8 cellular contexts compared by ENCODE assay signal in genomic region chr1:1069061-1069710, GRCh38. TPM values are rescaled to one million over a fixed set of nuclear protein-coding genes. Genes with fewer than 3 reads are reported as not detected.
DNase-seq lines count a peak whose midpoint lies in the region; ATAC-seq and TF ChIP-seq lines count a peak whose summit lies in the region.

No MANE protein-coding gene starts in this region.

- H3K79me2 ChIP-seq in PC-3 (ENCODE audit: low read length) (peaks cover 26% of the 10 kb centered on the region), neural cell (replicated peaks; ENCODE audit: insufficient read depth, low read length) (no peaks in the 10 kb centered on the region)

- H3K9me3 ChIP-seq in PC-3 (ENCODE audit: low read length) (no peaks in the 10 kb centered on the region), neural cell (ENCODE audit: low read length) (no peaks in the 10 kb centered on the region)

- TF ChIP-seq RAD21 in neural cell (conservative IDR thresholded peaks at IDR 0.05): peak; percentile 14

- POLR2A ChIA-PET in PC-3 (lab: Charles Lee; ENCODE audit: unreplicated experiment): interaction anchor here (0.5 to 1.0 kb wide), 2 partner anchors 10 to 69 kb away, joined by 3 read pairs; partner anchors contain the start of gene HES4

- no peak overlapping the region for H3K27ac Mint-ChIP-seq in activated T-cell treated with anti-CD3 and anti-CD28 coated beads, Interleukin-2, amount 50 U/mL, for 72 hours

- peaks cover 0 to 7% of the 10 kb centered on the region in 2 donors for H3K36me3 Mint-ChIP-seq in activated T-cell treated with anti-CD3 and anti-CD28 coated beads, Interleukin-2, amount 50 U/mL, for 72 hours (ENCODE audit: insufficient read depth in 2 of 2)

- H3K4me2 ChIP-seq in PC-3 (ENCODE audit: low read length) (peak overlapping the region; percentile 77), neural cell (ENCODE audit: low read length) (no peak overlapping the region)

- H3K36me3 ChIP-seq in PC-3 (ENCODE audit: low read depth, low read length): no peaks in the 10 kb centered on the region; the same call in 1 of the 2 replicates
- no peaks in the 10 kb centered on the region for H3K36me3 ChIP-seq in neural cell (ENCODE audit: insufficient read depth, low read length)

- H4K20me1 ChIP-seq in PC-3 (ENCODE audit: low read length): peaks cover 18% of the 10 kb centered on the region
- no peaks in the 10 kb centered on the region for H4K20me1 ChIP-seq in neural cell (ENCODE audit: insufficient read depth)

- H3K27ac ChIP-seq in PC-3 (ENCODE audit: low read length): peak overlapping the region; percentile 38
- no peak overlapping the region for H3K27ac ChIP-seq in neural cell (ENCODE audit: low read length)

- BruUV-seq in PC-3 (replicated peaks; lab: Mats Ljungman, UMichigan): no TSS peak

- H3K9ac ChIP-seq in PC-3 (ENCODE audit: low read length) (peak overlapping the region; percentile 52), neural cell (ENCODE audit: low read length) (peak overlapping the region; percentile 60)

- no peaks in the 10 kb centered on the region for H3K9me3 Mint-ChIP-seq in activated T-cell treated with anti-CD3 and anti-CD28 coated beads, Interleukin-2, amount 50 U/mL, for 72 hours

- H3K9me2 ChIP-seq in PC-3 (replicated peaks; ENCODE audit: low read length) (no peaks in the 10 kb centered on the region), neural cell (ENCODE audit: insufficient read depth, low read length) (no peaks in the 10 kb centered on the region)

- peaks cover 6% of the 10 kb centered on the region for H3F3A ChIP-seq in PC-3 (ENCODE audit: low read length, unreplicated experiment)
- H3F3A ChIP-seq in neural cell (ENCODE audit: insufficient read depth, low read length, poor library complexity, severe bottlenecking): no peaks in the 10 kb centered on the region

- H2AFZ ChIP-seq in PC-3 (ENCODE audit: low read length) (peak overlapping the region; percentile 19; the same call in 1 of the 2 replicates), neural cell (ENCODE audit: low read depth, low read length) (no peak overlapping the region)

- CTCF ChIA-PET in PC-3 (lab: Charles Lee): interaction anchor here (1.6 kb wide), 1 partner anchor 162 kb away, joined by 3 read pairs; no protein-coding TSS in a partner anchor

- DNase-seq in SIG-M5 treated with dmso at 0.1 percent for 504 hours (lab: John Stamatoyannopoulos, UW; ENCODE audit: unreplicated experiment): peak; percentile 55
- no peak for DNase-seq in SIG-M5 (lab: John Stamatoyannopoulos, UW)
- DNase-seq in PC-3: peak; percentile 97
- DNase-seq in activated T-cell treated with anti-CD3 and anti-CD28 coated beads, Interleukin-2, amount 50 U/mL, for 72 hours: peak; percentile 89 to 91
- peak; percentile 10 for DNase-seq in fibroblast of mammary gland (ENCODE audit: low read depth)
- peak; percentile 93 for DNase-seq in stimulated activated naive CD8-positive, alpha-beta T cell treated with anti-CD3 and anti-CD28 coated beads, Interleukin-15, Interleukin-2, amounts not matched to agents 100 U/mL and 50 U/mL, for 24 hours

- H3K4me3 ChIP-seq in PC-3 (ENCODE audit: low read length) (peak overlapping the region; percentile 75), fibroblast of mammary gland (ENCODE audit: control insufficient read depth, low read depth, low read length) (peak overlapping the region; percentile 43), neural cell (ENCODE audit: low read length) (peak overlapping the region; percentile 79)

- peaks cover 26% of the 10 kb centered on the region for H3K4me1 Mint-ChIP-seq in activated T-cell treated with anti-CD3 and anti-CD28 coated beads, Interleukin-2, amount 50 U/mL, for 72 hours (ENCODE audit: low read depth)

- peaks cover 57% of the 10 kb centered on the region for H3K4me1 ChIP-seq in PC-3 (ENCODE audit: insufficient read depth, low read length)

- no peak for TF ChIP-seq CTCF in PC-3 (conservative IDR thresholded peaks at IDR 0.05; ENCODE audit: low read depth, low read length)
- TF ChIP-seq CTCF in fibroblast of mammary gland (conservative IDR thresholded peaks at IDR 0.05; ENCODE audit: control insufficient read depth, insufficient read depth, low read depth, low read length): no peak
- no peak for TF ChIP-seq CTCF in neural cell (IDR thresholded peaks at IDR 0.05; ENCODE audit: poor library complexity, severe bottlenecking)

- intact Hi-C loops in PC-3 (cut with micrococcal nuclease): loop anchor here (10.0 kb wide), 1 partner anchor 546 kb away; the partner anchor contains the start of gene MIB2

- H3K27me3 ChIP-seq in PC-3 (ENCODE audit: low read length) (no peaks in the 10 kb centered on the region), neural cell (ENCODE audit: insufficient read depth, low read depth, low read length) (no peaks in the 10 kb centered on the region)

- no peaks in the 10 kb centered on the region for H3K27me3 Mint-ChIP-seq in activated T-cell treated with anti-CD3 and anti-CD28 coated beads, Interleukin-2, amount 50 U/mL, for 72 hours (ENCODE audit: low read depth)

- ATAC-seq in HG03432 (IDR thresholded peaks at IDR 0.05; ENCODE audit: unreplicated experiment): peak; percentile 49
- ATAC-seq in PC-3: peak; percentile 10
- peak; percentile 43 to 47 for ATAC-seq in activated T-cell treated with anti-CD3 and anti-CD28 coated beads, Interleukin-2, amount 50 U/mL, for 72 hours (replicated peaks in 1 of 2)
- ATAC-seq in stimulated activated naive CD8-positive, alpha-beta T cell treated with anti-CD3 and anti-CD28 coated beads, Interleukin-15, Interleukin-2, amounts not matched to agents 100 U/mL and 50 U/mL, for 24 hours: peak; percentile 45

- peak overlapping the region; percentile 65 to 89 for H3K4me3 Mint-ChIP-seq in activated T-cell treated with anti-CD3 and anti-CD28 coated beads, Interleukin-2, amount 50 U/mL, for 72 hours

- TF ChIP-seq EP300 in neural cell (conservative IDR thresholded peaks at IDR 0.05; ENCODE audit: poor library complexity, severe bottlenecking): peak; percentile 25

TF ChIP-seq in neural cell, 6 proteins besides CTCF, POLR2A, EP300 and RAD21:
- TF ChIP-seq POLR2AphosphoS5 (IDR thresholded peaks at IDR 0.05) (peak; percentile 77), SMC3 (conservative IDR thresholded peaks at IDR 0.05; ENCODE audit: poor library complexity) (no peak), TAF1 (IDR thresholded peaks at IDR 0.05; ENCODE audit: low read depth) (peak; percentile 28), MXI1 (conservative IDR thresholded peaks at IDR 0.05; ENCODE audit: poor library complexity, severe bottlenecking) (peak; percentile 59)
- TF ChIP-seq, protein P1, sequence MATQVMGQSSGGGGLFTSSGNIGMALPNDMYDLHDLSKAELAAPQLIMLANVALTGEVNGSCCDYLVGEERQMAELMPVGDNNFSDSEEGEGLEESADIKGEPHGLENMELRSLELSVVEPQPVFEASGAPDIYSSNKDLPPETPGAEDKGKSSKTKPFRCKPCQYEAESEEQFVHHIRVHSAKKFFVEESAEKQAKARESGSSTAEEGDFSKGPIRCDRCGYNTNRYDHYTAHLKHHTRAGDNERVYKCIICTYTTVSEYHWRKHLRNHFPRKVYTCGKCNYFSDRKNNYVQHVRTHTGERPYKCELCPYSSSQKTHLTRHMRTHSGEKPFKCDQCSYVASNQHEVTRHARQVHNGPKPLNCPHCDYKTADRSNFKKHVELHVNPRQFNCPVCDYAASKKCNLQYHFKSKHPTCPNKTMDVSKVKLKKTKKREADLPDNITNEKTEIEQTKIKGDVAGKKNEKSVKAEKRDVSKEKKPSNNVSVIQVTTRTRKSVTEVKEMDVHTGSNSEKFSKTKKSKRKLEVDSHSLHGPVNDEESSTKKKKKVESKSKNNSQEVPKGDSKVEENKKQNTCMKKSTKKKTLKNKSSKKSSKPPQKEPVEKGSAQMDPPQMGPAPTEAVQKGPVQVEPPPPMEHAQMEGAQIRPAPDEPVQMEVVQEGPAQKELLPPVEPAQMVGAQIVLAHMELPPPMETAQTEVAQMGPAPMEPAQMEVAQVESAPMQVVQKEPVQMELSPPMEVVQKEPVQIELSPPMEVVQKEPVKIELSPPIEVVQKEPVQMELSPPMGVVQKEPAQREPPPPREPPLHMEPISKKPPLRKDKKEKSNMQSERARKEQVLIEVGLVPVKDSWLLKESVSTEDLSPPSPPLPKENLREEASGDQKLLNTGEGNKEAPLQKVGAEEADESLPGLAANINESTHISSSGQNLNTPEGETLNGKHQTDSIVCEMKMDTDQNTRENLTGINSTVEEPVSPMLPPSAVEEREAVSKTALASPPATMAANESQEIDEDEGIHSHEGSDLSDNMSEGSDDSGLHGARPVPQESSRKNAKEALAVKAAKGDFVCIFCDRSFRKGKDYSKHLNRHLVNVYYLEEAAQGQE (IDR thresholded peaks at IDR 0.05; ENCODE audit: borderline replicate concordance): peak; percentile 38

RNA-seq across cellular contexts. Expression of gene RNF223, which starts 4.9 kb away (rescaled TPM):
- total RNA-seq in PC-3 (2014; rRNA removed): 147 and 171 TPM in 2 replicates
- total RNA-seq in activated T-cell treated with anti-CD3 and anti-CD28 coated beads, Interleukin-2, amount 50 U/mL, for 72 hours: under 1 TPM in 1 of 2 donors, not detected in 1; 0.12 TPM
- polyA plus RNA-seq in neural cell: not detected in 2 replicates
- not detected in 2 replicates for polyA minus RNA-seq in neural cell

RNA-seq across cellular contexts. Expression of gene C1orf159, which starts 46.7 kb away (rescaled TPM):
- total RNA-seq in PC-3 (2014; rRNA removed): 61.7 and 78.0 TPM in 2 replicates
- total RNA-seq in activated T-cell treated with anti-CD3 and anti-CD28 coated beads, Interleukin-2, amount 50 U/mL, for 72 hours: 10 to 100 TPM; 18.0 to 18.6 TPM
- 31.5 and 52.6 TPM in 2 replicates for polyA plus RNA-seq in neural cell
- polyA minus RNA-seq in neural cell: 18.6 and 20.7 TPM in 2 replicates

RNA-seq across cellular contexts. Expression of gene AGRN, which starts 49.3 kb away (rescaled TPM):
- 273 and 377 TPM in 2 replicates for total RNA-seq in PC-3 (2014; rRNA removed)
- total RNA-seq in activated T-cell treated with anti-CD3 and anti-CD28 coated beads, Interleukin-2, amount 50 U/mL, for 72 hours: 100 to 1,000 TPM in 1 of 2 donors, 10 to 100 TPM in 1; 69.0 to 112 TPM
- 104 and 106 TPM in 2 replicates for polyA plus RNA-seq in neural cell
- 131 and 169 TPM in 2 replicates for polyA minus RNA-seq in neural cell

RNA-seq across cellular contexts. Expression of gene ISG15, which starts 55.9 kb away (rescaled TPM):
- total RNA-seq in PC-3 (2014; rRNA removed): 749 and 758 TPM in 2 replicates
- 100 to 1,000 TPM in 1 of 2 donors, 10 to 100 TPM in 1; 81.0 to 197 TPM for total RNA-seq in activated T-cell treated with anti-CD3 and anti-CD28 coated beads, Interleukin-2, amount 50 U/mL, for 72 hours
- 3.0 and 8.0 TPM in 2 replicates for polyA plus RNA-seq in neural cell
- polyA minus RNA-seq in neural cell: 1.9 and 4.9 TPM in 2 replicates

Comparison
In these comparisons a context has a peak if more than half of its experiments do, and no peak if none do; other contexts are left out.
1. RNA of gene RNF223, which starts 4.9 kb away (total RNA-seq): 147 to 171 TPM in PC-3; 0.12 TPM in activated T-cell treated with anti-CD3 and anti-CD28 coated beads, Interleukin-2, amount 50 U/mL, for 72 hours; every median in the first group is over 100 times any median in the second.
2. Peak in every context shown above with its lines, with median percentiles within 50 percentile points of each other: ATAC-seq and H3K4me3 ChIP-seq.